8 cellular contexts compared by ENCODE assay signal in genomic region chr17:2090804-2091534, GRCh38. TPM values are rescaled to one million over a fixed set of nuclear protein-coding genes. Genes with fewer than 3 reads are reported as not detected.
DNase-seq lines count a peak whose midpoint lies in the region; ATAC-seq and TF ChIP-seq lines count a peak whose summit lies in the region.

No MANE protein-coding gene starts in this region.

- no peaks in the 10 kb centered on the region for H3K9me3 Mint-ChIP-seq in endothelial cell (ENCODE audit: unreplicated experiment)
- no peaks in the 10 kb centered on the region for H3K9me3 Mint-ChIP-seq in naive thymus-derived CD4-positive, alpha-beta T cell

- ATAC-seq in naive thymus-derived CD4-positive, alpha-beta T cell = no peak
- ATAC-seq in HG02763 (IDR thresholded peaks at IDR 0.05; ENCODE audit: unreplicated experiment) (no peak), GM21526 (IDR thresholded peaks at IDR 0.05; ENCODE audit: low FRiP score, unreplicated experiment) (no peak)

- peak overlapping the region; percentile 69 for H3K27ac ChIP-seq in naive thymus-derived CD4-positive, alpha-beta T cell (ENCODE audit: low read depth, low read length)

- H3K4me1 Mint-ChIP-seq in endothelial cell (ENCODE audit: unreplicated experiment) = peaks cover 44% of the 10 kb centered on the region
- H3K4me1 Mint-ChIP-seq in naive thymus-derived CD4-positive, alpha-beta T cell = peaks cover 28 to 76% (median 53%) of the 10 kb centered on the region in 7 donors

- POLR2A ChIA-PET in naive thymus-derived CD4-positive, alpha-beta T cell (lab: Charles Lee) = interaction anchor here (1.5 to 1.7 kb wide), 2 partner anchors 21 to 174 kb away, joined by 3 to 5 read pairs; no protein-coding TSS in a partner anchor

- no peaks in the 10 kb centered on the region for H3K9me3 ChIP-seq in naive thymus-derived CD4-positive, alpha-beta T cell (ENCODE audit: control insufficient read depth in 2 of 3, low read length in 3 of 3)

- H3K27me3 ChIP-seq in naive thymus-derived CD4-positive, alpha-beta T cell (ENCODE audit: control insufficient read depth in 2 of 2, insufficient read depth in 2 of 2, low read length in 2 of 2) = no peaks in the 10 kb centered on the region

- DNase-seq in GM03348 (ENCODE audit: low spot score) (peak; percentile 93), endothelial cell (ENCODE audit: low spot score) (peak; percentile 65), pons (ENCODE audit: low spot score) (no peak), NOMO-1 (lab: John Stamatoyannopoulos, UW; ENCODE audit: unreplicated experiment in 2 of 2) (no peak)
- DNase-seq in naive thymus-derived CD4-positive, alpha-beta T cell = no peak

- H3K27ac Mint-ChIP-seq in endothelial cell (ENCODE audit: unreplicated experiment) = peak overlapping the region; percentile 74
- peak overlapping the region; percentile 27 to 97 (median 95) for H3K27ac Mint-ChIP-seq in naive thymus-derived CD4-positive, alpha-beta T cell

- peaks cover 28 to 30% of the 10 kb centered on the region in 2 donors for H3K4me1 ChIP-seq in naive thymus-derived CD4-positive, alpha-beta T cell (ENCODE audit: control insufficient read depth in 2 of 2, insufficient read depth in 2 of 2, low read length in 2 of 2)

- intact Hi-C loops in naive thymus-derived CD4-positive, alpha-beta T cell (cut with micrococcal nuclease) = no loop called here

- no peak overlapping the region for H3K4me3 ChIP-seq in naive thymus-derived CD4-positive, alpha-beta T cell (ENCODE audit: low read length)

- CTCF ChIA-PET in naive thymus-derived CD4-positive, alpha-beta T cell (lab: Charles Lee) = interaction anchor here (0.5 to 3.1 kb wide), 6 partner anchors 15 to 857 kb away, joined by 3 to 12 read pairs (median 3); no protein-coding TSS in a partner anchor

- peaks cover 5% of the 10 kb centered on the region for H3K36me3 Mint-ChIP-seq in endothelial cell (ENCODE audit: low read depth, unreplicated experiment)
- peaks cover 6 to 19% (median 9%) of the 10 kb centered on the region in 5 donors for H3K36me3 Mint-ChIP-seq in naive thymus-derived CD4-positive, alpha-beta T cell

- peak overlapping the region; percentile 42 for H3K4me3 Mint-ChIP-seq in endothelial cell (ENCODE audit: unreplicated experiment)
- peak overlapping the region; percentile 91 to 99 (median 96) for H3K4me3 Mint-ChIP-seq in naive thymus-derived CD4-positive, alpha-beta T cell

- peaks cover 0 to 13% (median 0%) of the 10 kb centered on the region in 3 experiments for H3K36me3 ChIP-seq in naive thymus-derived CD4-positive, alpha-beta T cell (ENCODE audit: control insufficient read depth in 2 of 3, insufficient read depth in 3 of 3, low read length in 3 of 3)

- no peak for TF ChIP-seq CTCF in endothelial cell (IDR thresholded peaks at IDR 0.05; ENCODE audit: unreplicated experiment)

- peaks cover 17% of the 10 kb centered on the region for H3K27me3 Mint-ChIP-seq in endothelial cell (ENCODE audit: unreplicated experiment)
- H3K27me3 Mint-ChIP-seq in naive thymus-derived CD4-positive, alpha-beta T cell = no peaks in the 10 kb centered on the region

TF ChIP-seq in PFSK-1, 5 proteins besides CTCF, POLR2A, EP300 and RAD21:
- TF ChIP-seq SIN3A (IDR thresholded peaks at IDR 0.05; ENCODE audit: borderline replicate concordance, insufficient read depth, low read length) (peak; percentile 72; the same call in 1 of the 2 replicates), TAF1 (IDR thresholded peaks at IDR 0.05; ENCODE audit: borderline replicate concordance, insufficient read depth, low read length) (peak; percentile 88; the same call in 1 of the 2 replicates), REST (IDR thresholded peaks at IDR 0.05; ENCODE audit: insufficient read depth in 1 of 2, low read depth in 2 of 2, low read length in 2 of 2) (0 out of 4 replicates have a peak, but pooled peaks of 1 of the 2 experiments have one; percentile 49), POLR2AphosphoS5 (IDR thresholded peaks at IDR 0.05; ENCODE audit: low read depth, low read length) (peak; percentile 84), FOXP2 (optimal IDR thresholded peaks at IDR 0.05; ENCODE audit: borderline replicate concordance, extremely low read depth, extremely low read length, insufficient read depth) (peak; percentile 54)

RNA-seq across cellular contexts. Expression of gene HIC1, which starts 36.1 kb away (rescaled TPM):
- 49.7 TPM for polyA plus RNA-seq in PFSK-1 (2012; ENCODE audit: insufficient read length, low read depth)
- total RNA-seq in endothelial cell (ENCODE audit: unreplicated experiment) = 0.72 TPM
- 100 to 1,000 TPM in 1 of 5 experiments, 1 to 10 TPM in 4; 1.4 to 128 (median 6.3) TPM for total RNA-seq in naive thymus-derived CD4-positive, alpha-beta T cell
- polyA plus RNA-seq in naive thymus-derived CD4-positive, alpha-beta T cell = under 1 TPM; 0.56 to 0.83 TPM

RNA-seq across cellular contexts. Expression of gene OVCA2, which starts 49.1 kb away (rescaled TPM):
- 53.8 TPM for polyA plus RNA-seq in PFSK-1 (2012; ENCODE audit: insufficient read length, low read depth)
- total RNA-seq in endothelial cell (ENCODE audit: unreplicated experiment) = 32.7 TPM
- 10 to 100 TPM; 24.5 to 37.9 (median 31.8) TPM for total RNA-seq in naive thymus-derived CD4-positive, alpha-beta T cell
- 10 to 100 TPM; 52.7 to 65.5 TPM for polyA plus RNA-seq in naive thymus-derived CD4-positive, alpha-beta T cell

Comparison
In these comparisons a context has a peak if more than half of its experiments do, and no peak if none do; other contexts are left out.
1. DNase-seq: peak in GM03348 (single experiment) and endothelial cell (single experiment); none in naive thymus-derived CD4-positive, alpha-beta T cell (0 of 9), pons (single experiment) and NOMO-1 (0 of 2).